ENCODE assay signal across 23 cellular contexts in genomic region chr2:178895171-178895570, GRCh38.
DNase-seq lines count a peak whose midpoint lies in the region; ATAC-seq and TF ChIP-seq lines count a peak whose summit lies in the region.
"Had no signal": no experiment of that assay in that cellular context is flagged by ENCODE, and none has a peak within 500 bp of the region (broad histone marks: within the 10 kb centered on the region; RNA-seq: fewer than 3 reads in every experiment).

No MANE protein-coding gene starts in this region.

- TF ChIP-seq CTCF in right atrium auricular region (IDR thresholded peaks at IDR 0.05) (no peak), WERI-Rb-1 (IDR thresholded peaks at IDR 0.05; ENCODE audit: low read depth, low read length) (no peak), osteoblast (IDR thresholded peaks at IDR 0.05; ENCODE audit: extremely low read depth, low read depth, low read length) (no peak), HFFc6 (IDR thresholded peaks at IDR 0.05) (no peak)

- no peaks in the 10 kb centered on the region for H3K9me3 Mint-ChIP-seq in HFFc6
- H3K9me3 Mint-ChIP-seq: CD4-positive, alpha-beta memory T cell had no signal

- H3K79me2 ChIP-seq in osteoblast (ENCODE audit: insufficient read depth, low read length) = no peaks in the 10 kb centered on the region

- H3K4me1 Mint-ChIP-seq in HFFc6 (ENCODE audit: low read depth) = peaks cover 34% of the 10 kb centered on the region

- H2AFZ ChIP-seq in osteoblast (ENCODE audit: low read length) = peak overlapping the region; percentile 53

- H3K4me3 Mint-ChIP-seq in HFFc6 = no peak overlapping the region
- H3K4me3 Mint-ChIP-seq: CD4-positive, alpha-beta memory T cell had no signal

- no peaks in the 10 kb centered on the region; the same call in 1 of the 2 replicates for H3K27me3 Mint-ChIP-seq in HFFc6 (ENCODE audit: insufficient read depth)
- H3K27me3 Mint-ChIP-seq: CD4-positive, alpha-beta memory T cell had no signal

- H3K4me1 ChIP-seq in right atrium auricular region = peaks cover 0 to 15% of the 10 kb centered on the region in 2 donors
- peaks cover 5% of the 10 kb centered on the region for H3K4me1 ChIP-seq in osteoblast (ENCODE audit: insufficient read depth, low read length)
- H3K4me1 ChIP-seq: BLaER1, Caco-2 had no signal

- H3K36me3 Mint-ChIP-seq in HFFc6 (ENCODE audit: low read depth) = no peaks in the 10 kb centered on the region
- H3K36me3 Mint-ChIP-seq: CD4-positive, alpha-beta memory T cell had no signal

- H3K9me3 ChIP-seq in right atrium auricular region (no peaks in the 10 kb centered on the region), WERI-Rb-1 (ENCODE audit: severe bottlenecking) (no peaks in the 10 kb centered on the region), osteoblast (ENCODE audit: low read depth, low read length) (no peaks in the 10 kb centered on the region)
- H3K9me3 ChIP-seq: BLaER1, Caco-2 had no signal

- H3K27ac ChIP-seq in right atrium auricular region = peak overlapping the region; percentile 3 to 65
- peak overlapping the region; percentile 91 for H3K27ac ChIP-seq in WERI-Rb-1
- no peak overlapping the region for H3K27ac ChIP-seq in osteoblast (ENCODE audit: low read depth, low read length)
- H3K27ac ChIP-seq: BLaER1, HL-60, SK-N-MC had no signal

- no peak for ATAC-seq in left cardiac atrium
- ATAC-seq: GM12878, HepG2, K562 had no signal

- no peaks in the 10 kb centered on the region for H4K20me1 ChIP-seq in osteoblast (ENCODE audit: insufficient read depth, low read length)
- H4K20me1 ChIP-seq: BLaER1 had no signal

- no peak overlapping the region; the same call in 1 of the 2 replicates for H3K27ac Mint-ChIP-seq in HFFc6
- H3K27ac Mint-ChIP-seq: CD4-positive, alpha-beta memory T cell had no signal

- H3K36me3 ChIP-seq in right atrium auricular region (no peaks in the 10 kb centered on the region), WERI-Rb-1 (peaks cover 16% of the 10 kb centered on the region), osteoblast (ENCODE audit: insufficient read depth, low read length) (no peaks in the 10 kb centered on the region)
- H3K36me3 ChIP-seq: BLaER1 had no signal

- intact Hi-C loops in left cardiac atrium (cut with DNase I) = no loop called here

- H3K4me3 ChIP-seq in right atrium auricular region (no peak overlapping the region), WERI-Rb-1 (ENCODE audit: low read depth, low read length) (no peak overlapping the region; the same call in 1 of the 2 replicates), osteoblast (ENCODE audit: insufficient read depth, low read length) (no peak overlapping the region)
- H3K4me3 ChIP-seq: BLaER1, GM12878, K562, SK-N-MC had no signal

- H3K4me2 ChIP-seq in osteoblast (ENCODE audit: insufficient read depth, low read length) = no peak overlapping the region
- H3K4me2 ChIP-seq: BLaER1 had no signal

- DNase-seq in right atrium auricular region (ENCODE audit: low spot score) (no peak), left cardiac atrium (no peak), WERI-Rb-1 (no peak), osteoblast (ENCODE audit: insufficient read length, low spot score, missing footprints) (no peak), ecto neural progenitor cell (ENCODE audit: low spot score) (no peak), HFFc6 (no peak), NCI-H1417 (lab: John Stamatoyannopoulos, UW) (no peak)
- DNase-seq: Caco-2; CD4-positive, alpha-beta memory T cell; DMS 273 treated with DMSO at 0.1 percent for 48 hours; DMS79 treated with DMSO at 0.1 percent for 48 hours; NCI-H1092 treated with DMSO at 0.1 percent for 48 hours; NCI-H2029 treated with DMSO at 0.1 percent for 48 hours; NCI-H2171 treated with DMSO at 0.1 percent for 48 hours; NCI-H524 treated with DMSO at 0.1 percent for 48 hours; RPMI8226; SHP77 treated with DMSO at 0.1 percent for 48 hours had no signal

- H3K27me3 ChIP-seq in right atrium auricular region = no peaks in the 10 kb centered on the region
- no peaks in the 10 kb centered on the region for H3K27me3 ChIP-seq in WERI-Rb-1 (ENCODE audit: insufficient read depth, low read depth, severe bottlenecking)
- no peaks in the 10 kb centered on the region for H3K27me3 ChIP-seq in osteoblast (ENCODE audit: insufficient read depth, low read length)
- H3K27me3 ChIP-seq: BLaER1 had no signal
